ENCODE assay signal across 1 cellular context in the genomic region with DNA sequence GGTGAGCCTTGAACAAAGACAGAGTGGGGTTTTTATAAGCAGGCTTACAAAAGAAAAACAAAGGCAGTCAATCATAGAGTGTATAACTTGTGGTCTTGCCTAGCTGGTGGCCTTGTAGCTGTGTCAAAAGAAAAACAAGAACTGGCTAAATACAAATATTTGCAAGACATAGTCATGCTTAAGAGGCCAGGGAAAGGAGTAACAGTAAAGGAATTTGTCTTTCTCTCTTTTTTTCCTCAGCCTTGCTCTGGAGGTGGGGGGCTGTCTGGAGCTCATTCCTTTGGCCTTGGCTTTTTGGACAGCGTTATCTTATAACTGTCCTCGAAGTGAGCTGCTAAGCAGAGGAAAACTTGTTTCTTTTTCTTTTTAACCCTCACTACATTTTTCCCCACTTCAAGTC.
TF ChIP-seq lines count a peak whose summit lies in the region.

No MANE protein-coding gene starts in this region.

TF ChIP-seq in SK-N-SH, 30 proteins besides CTCF, POLR2A, EP300 and RAD21 (continued from another document):
- TF ChIP-seq REST (IDR thresholded peaks at IDR 0.05; ENCODE audit: low read depth, low read length): peak; percentile 58; the same call in 1 of the 2 replicates
- no peak for TF ChIP-seq MXI1 (IDR thresholded peaks at IDR 0.05; ENCODE audit: low read depth, low read length)
- peak; percentile 69 for TF ChIP-seq JUND (IDR thresholded peaks at IDR 0.05)
- TF ChIP-seq TEAD4 (IDR thresholded peaks at IDR 0.05; ENCODE audit: borderline replicate concordance, insufficient read depth): peak; percentile 34; the same call in 1 of the 2 replicates
- TF ChIP-seq PBX3 (IDR thresholded peaks at IDR 0.05): peak; percentile 38; the same call in 1 of the 2 replicates
- peak; percentile 11; the same call in 1 of the 2 replicates for TF ChIP-seq NFIC (IDR thresholded peaks at IDR 0.05; ENCODE audit: borderline replicate concordance)
- TF ChIP-seq FOSL2 (IDR thresholded peaks at IDR 0.05; ENCODE audit: borderline replicate concordance, low read depth): peak; percentile 75; the same call in 1 of the 2 replicates
- TF ChIP-seq TCF12 (IDR thresholded peaks at IDR 0.05): peak; percentile 52; the same call in 1 of the 2 replicates
